Comparison of ENCODE assay signal across 20 cellular contexts in the genomic region with DNA sequence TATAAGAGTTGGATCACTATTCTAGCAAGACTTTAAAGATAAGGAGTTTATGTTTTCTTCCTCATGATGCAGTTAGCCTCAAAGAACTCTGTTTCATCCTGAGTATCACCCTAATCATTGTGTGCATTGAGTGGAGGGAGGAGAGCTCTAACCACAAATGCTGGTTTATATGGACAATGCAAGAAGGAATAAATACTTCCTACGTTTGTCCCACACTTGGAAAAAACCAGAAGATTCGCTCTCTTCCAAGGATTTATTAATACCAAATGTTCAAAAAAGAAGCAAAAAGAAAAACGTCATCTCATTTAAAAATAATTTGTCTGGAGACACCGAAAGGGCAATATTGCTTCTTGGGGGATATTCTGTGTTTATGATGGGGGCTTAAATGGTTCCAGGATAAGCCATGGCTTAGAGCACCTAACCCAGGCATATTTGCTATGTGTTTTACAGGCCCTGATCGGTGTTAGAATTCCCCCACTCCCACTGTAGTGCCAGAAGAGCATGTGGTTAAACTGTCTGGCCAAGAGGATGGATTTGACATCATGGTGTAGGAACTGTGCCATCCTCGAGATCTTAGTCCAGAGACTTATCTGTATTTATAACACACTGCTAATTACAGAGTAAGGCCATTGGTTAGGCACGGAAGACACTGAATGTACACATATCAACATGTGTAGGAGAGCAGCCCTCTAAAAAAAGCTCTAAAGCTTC.
A peak's percentile ranks its signal among the peaks of the same experiment; 100 is the strongest.
DNase-seq lines count a peak whose midpoint lies in the region; ATAC-seq and TF ChIP-seq lines count a peak whose summit lies in the region.
"Had no signal": no experiment of that assay in that cellular context is flagged by ENCODE, and none has a peak within 500 bp of the region (broad histone marks: within the 10 kb centered on the region; RNA-seq: fewer than 3 reads in every experiment).

No MANE protein-coding gene starts in this region.

- H2AFZ ChIP-seq in mesenchymal stem cell (ENCODE audit: low read depth, low read length) = no peak overlapping the region

- no peak for TF ChIP-seq POLR2A in gastroesophageal sphincter (IDR thresholded peaks at IDR 0.05)

- H2AK5ac ChIP-seq in mesenchymal stem cell (ENCODE audit: low read length, severe bottlenecking) = no peak overlapping the region

- H3K36me3 ChIP-seq in gastroesophageal sphincter (peaks cover 0 to 3% of the 10 kb centered on the region in 2 donors), mesenchymal stem cell (ENCODE audit: control insufficient read depth in 1 of 2, insufficient read depth in 2 of 2, low read depth in 1 of 2, low read length in 2 of 2) (peaks cover 0 to 5% of the 10 kb centered on the region in 2 experiments), aorta (ENCODE audit: control insufficient read depth in 1 of 2, insufficient read depth in 2 of 2, low read length in 1 of 2) (no peaks in the 10 kb centered on the region)
- H3K36me3 ChIP-seq: right lobe of liver, thoracic aorta had no signal

- H3K9me3 ChIP-seq in gastroesophageal sphincter (no peaks in the 10 kb centered on the region), mesenchymal stem cell (ENCODE audit: control insufficient read depth, low read length) (no peaks in the 10 kb centered on the region), aorta (ENCODE audit: control insufficient read depth, low read length) (no peaks in the 10 kb centered on the region)
- H3K9me3 ChIP-seq: right lobe of liver, thoracic aorta had no signal

- no peak overlapping the region for H3K14ac ChIP-seq in mesenchymal stem cell (ENCODE audit: low read length in 2 of 2)

- H3K23ac ChIP-seq in mesenchymal stem cell (ENCODE audit: low read length in 2 of 2) = no peak overlapping the region

- H2BK12ac ChIP-seq in mesenchymal stem cell (ENCODE audit: low read length in 2 of 2) = no peak overlapping the region

- H2BK120ac ChIP-seq in mesenchymal stem cell (ENCODE audit: low read depth, low read length) = no peak overlapping the region

- no peak overlapping the region for H4K91ac ChIP-seq in mesenchymal stem cell (ENCODE audit: low read length)

- DNase-seq in mesenchymal stem cell = no peak
- DNase-seq in aorta = no peak
- DNase-seq in T-helper 9 cell = no peak
- no peak for DNase-seq in NCI-H187 (lab: John Stamatoyannopoulos, UW)
- DNase-seq: activated CD4-positive, alpha-beta T cell treated with anti-CD3 and anti-CD28 coated beads for 48 hours; AML-193; DMS79; H9; islet precursor cell; mammary epithelial cell; NCI-H524 treated with DMSO at 0.1 percent for 48 hours; right lobe of liver; SHP77; T-helper 1 cell had no signal

- H3K9ac ChIP-seq in mesenchymal stem cell (ENCODE audit: low read length) = peak overlapping the region; percentile 76

- no peaks in the 10 kb centered on the region for H3K9me3 Mint-ChIP-seq in brain
- H3K9me3 Mint-ChIP-seq: activated naive CD4-positive, alpha-beta T cell treated with anti-CD3 and anti-CD28 coated beads, Interleukin-2, amount 50 U/mL, for 24 hours; activated T-helper 1 cell treated with anti-CD3 and anti-CD28 coated beads, Interleukin-12 subunit alpha, Interleukin-12 subunit beta, Interleukin-2, Interleukin-4 antibody, amounts not matched to agents 30 ng/mL and 10 ng/mL and 1 ng/mL, durations not matched to agents 14 hours and 24 hours and 36 hours; H9 had no signal

- H3K4me1 ChIP-seq in gastroesophageal sphincter (peaks cover 0 to 9% (median 0%) of the 10 kb centered on the region in 3 donors), mesenchymal stem cell (ENCODE audit: control insufficient read depth, insufficient read depth, low read depth, low read length) (peaks cover 4% of the 10 kb centered on the region), aorta (ENCODE audit: control insufficient read depth in 1 of 2, insufficient read depth in 2 of 2, low read length in 2 of 2) (no peaks in the 10 kb centered on the region)

- no peaks in the 10 kb centered on the region for H3K79me1 ChIP-seq in mesenchymal stem cell (replicated peaks; ENCODE audit: low read length, poor library complexity, severe bottlenecking)

- intact Hi-C loops in aorta (cut with DNase I) = no loop called here

- no peak for TF ChIP-seq EP300 in gastroesophageal sphincter (IDR thresholded peaks at IDR 0.05)

- no peak overlapping the region for H3K4me3 Mint-ChIP-seq in brain
- H3K4me3 Mint-ChIP-seq: activated naive CD4-positive, alpha-beta T cell treated with anti-CD3 and anti-CD28 coated beads, Interleukin-2, amount 50 U/mL, for 24 hours; activated T-helper 1 cell treated with anti-CD3 and anti-CD28 coated beads, Interleukin-12 subunit alpha, Interleukin-12 subunit beta, Interleukin-2, Interleukin-4 antibody, amounts not matched to agents 30 ng/mL and 10 ng/mL and 1 ng/mL, durations not matched to agents 14 hours and 24 hours and 36 hours; H9 had no signal

- H3K18ac ChIP-seq in mesenchymal stem cell (ENCODE audit: low read depth in 1 of 2, low read length in 2 of 2) = no peak overlapping the region

- ATAC-seq in gastroesophageal sphincter (no peak), aorta (ENCODE audit: low FRiP score) (peak; percentile 51), GM18502 (IDR thresholded peaks at IDR 0.05; ENCODE audit: poor library complexity, unreplicated experiment) (no peak)
- ATAC-seq: right lobe of liver had no signal

- H3K27me3 Mint-ChIP-seq in brain = no peaks in the 10 kb centered on the region

- no peak overlapping the region for H3K4me3 ChIP-seq in gastroesophageal sphincter
- H3K4me3 ChIP-seq in mesenchymal stem cell (ENCODE audit: insufficient read depth in 1 of 2, low read depth in 1 of 2, low read length in 2 of 2) = peak overlapping the region in 1 of 2 experiments; percentile 27
- H3K4me3 ChIP-seq in aorta (ENCODE audit: low read length in 2 of 2) = no peak overlapping the region
- H3K4me3 ChIP-seq: right lobe of liver, thoracic aorta had no signal

- no peak overlapping the region for H2BK5ac ChIP-seq in mesenchymal stem cell (ENCODE audit: low read depth, low read length, poor library complexity, severe bottlenecking)

- H2BK15ac ChIP-seq in mesenchymal stem cell (ENCODE audit: low read depth, poor library complexity, severe bottlenecking) = no peak overlapping the region

- peaks cover 48% of the 10 kb centered on the region for H3K36me3 Mint-ChIP-seq in brain
- H3K36me3 Mint-ChIP-seq: activated naive CD4-positive, alpha-beta T cell treated with anti-CD3 and anti-CD28 coated beads, Interleukin-2, amount 50 U/mL, for 24 hours had no signal

- no peak for TF ChIP-seq CTCF in brain (conservative IDR thresholded peaks at IDR 0.05)
- TF ChIP-seq CTCF in gastroesophageal sphincter (IDR thresholded peaks at IDR 0.05) = no peak

- 38 to 51% methylated on average over 6 to 7 of the region's 7 CpGs for WGBS in gastroesophageal sphincter (ENCODE audit: low coverage in 1 of 2), 2 donors
- 91% methylated on average over 6 of the region's 7 CpGs for WGBS in mesenchymal stem cell
- WGBS in aorta, 2 donors = 61 to 68% methylated on average over 7 of the region's 7 CpGs

- H3K27ac ChIP-seq in gastroesophageal sphincter (peak overlapping the region in 3 of 4 donors; percentile 30 to 46 (median 32)), mesenchymal stem cell (ENCODE audit: low read length, poor library complexity, severe bottlenecking) (no peak overlapping the region), aorta (ENCODE audit: low read depth in 1 of 2, low read length in 2 of 2) (no peak overlapping the region)
- H3K27ac ChIP-seq: right lobe of liver, thoracic aorta had no signal

- no peaks in the 10 kb centered on the region for H3K4me1 Mint-ChIP-seq in brain
- H3K4me1 Mint-ChIP-seq: activated naive CD4-positive, alpha-beta T cell treated with anti-CD3 and anti-CD28 coated beads, Interleukin-2, amount 50 U/mL, for 24 hours had no signal

- H3K4ac ChIP-seq in mesenchymal stem cell (ENCODE audit: low read depth in 1 of 2, low read length in 2 of 2) = no peak overlapping the region

- H3K27me3 ChIP-seq in gastroesophageal sphincter = no peaks in the 10 kb centered on the region
- H3K27me3 ChIP-seq in mesenchymal stem cell (ENCODE audit: control insufficient read depth in 1 of 2, insufficient read depth in 1 of 2, low read length in 2 of 2) = no peaks in the 10 kb centered on the region
- H3K27me3 ChIP-seq in aorta (ENCODE audit: control insufficient read depth in 1 of 2, insufficient read depth in 2 of 2, low read length in 1 of 2) = no peaks in the 10 kb centered on the region
- H3K27me3 ChIP-seq: right lobe of liver had no signal

- no peak overlapping the region for H3K4me2 ChIP-seq in mesenchymal stem cell (ENCODE audit: low read length, poor library complexity, severe bottlenecking)

- H4K8ac ChIP-seq in mesenchymal stem cell (ENCODE audit: low read length) = no peak overlapping the region

- peak overlapping the region in 3 of 5 experiments; percentile 66 to 90 (median 72) for H3K27ac Mint-ChIP-seq in brain
- H3K27ac Mint-ChIP-seq: activated naive CD4-positive, alpha-beta T cell treated with anti-CD3 and anti-CD28 coated beads, Interleukin-2, amount 50 U/mL, for 24 hours; activated T-helper 1 cell treated with anti-CD3 and anti-CD28 coated beads, Interleukin-12 subunit alpha, Interleukin-12 subunit beta, Interleukin-2, Interleukin-4 antibody, amounts not matched to agents 30 ng/mL and 10 ng/mL and 1 ng/mL, durations not matched to agents 14 hours and 24 hours and 36 hours had no signal

Comparison
In these comparisons a context has a peak if more than half of its experiments do, and no peak if none do; other contexts are left out.
1. H3K27ac ChIP-seq: peak in gastroesophageal sphincter (3 of 4); none in mesenchymal stem cell (single experiment) and aorta (0 of 2).